ENCODE assay signal across 1 cellular context in genomic region chr1:99599678-99600175, GRCh38.
TF ChIP-seq lines count a peak whose summit lies in the region.

No MANE protein-coding gene starts in this region.

TF ChIP-seq in WTC11, 78 proteins besides CTCF, POLR2A, EP300 and RAD21 (continued from another document):
- TF ChIP-seq, protein P1, sequence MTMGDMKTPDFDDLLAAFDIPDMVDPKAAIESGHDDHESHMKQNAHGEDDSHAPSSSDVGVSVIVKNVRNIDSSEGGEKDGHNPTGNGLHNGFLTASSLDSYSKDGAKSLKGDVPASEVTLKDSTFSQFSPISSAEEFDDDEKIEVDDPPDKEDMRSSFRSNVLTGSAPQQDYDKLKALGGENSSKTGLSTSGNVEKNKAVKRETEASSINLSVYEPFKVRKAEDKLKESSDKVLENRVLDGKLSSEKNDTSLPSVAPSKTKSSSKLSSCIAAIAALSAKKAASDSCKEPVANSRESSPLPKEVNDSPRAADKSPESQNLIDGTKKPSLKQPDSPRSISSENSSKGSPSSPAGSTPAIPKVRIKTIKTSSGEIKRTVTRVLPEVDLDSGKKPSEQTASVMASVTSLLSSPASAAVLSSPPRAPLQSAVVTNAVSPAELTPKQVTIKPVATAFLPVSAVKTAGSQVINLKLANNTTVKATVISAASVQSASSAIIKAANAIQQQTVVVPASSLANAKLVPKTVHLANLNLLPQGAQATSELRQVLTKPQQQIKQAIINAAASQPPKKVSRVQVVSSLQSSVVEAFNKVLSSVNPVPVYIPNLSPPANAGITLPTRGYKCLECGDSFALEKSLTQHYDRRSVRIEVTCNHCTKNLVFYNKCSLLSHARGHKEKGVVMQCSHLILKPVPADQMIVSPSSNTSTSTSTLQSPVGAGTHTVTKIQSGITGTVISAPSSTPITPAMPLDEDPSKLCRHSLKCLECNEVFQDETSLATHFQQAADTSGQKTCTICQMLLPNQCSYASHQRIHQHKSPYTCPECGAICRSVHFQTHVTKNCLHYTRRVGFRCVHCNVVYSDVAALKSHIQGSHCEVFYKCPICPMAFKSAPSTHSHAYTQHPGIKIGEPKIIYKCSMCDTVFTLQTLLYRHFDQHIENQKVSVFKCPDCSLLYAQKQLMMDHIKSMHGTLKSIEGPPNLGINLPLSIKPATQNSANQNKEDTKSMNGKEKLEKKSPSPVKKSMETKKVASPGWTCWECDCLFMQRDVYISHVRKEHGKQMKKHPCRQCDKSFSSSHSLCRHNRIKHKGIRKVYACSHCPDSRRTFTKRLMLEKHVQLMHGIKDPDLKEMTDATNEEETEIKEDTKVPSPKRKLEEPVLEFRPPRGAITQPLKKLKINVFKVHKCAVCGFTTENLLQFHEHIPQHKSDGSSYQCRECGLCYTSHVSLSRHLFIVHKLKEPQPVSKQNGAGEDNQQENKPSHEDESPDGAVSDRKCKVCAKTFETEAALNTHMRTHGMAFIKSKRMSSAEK (CRISPR knock-in tag; IDR thresholded peaks at IDR 0.05; ENCODE audit: borderline replicate concordance) = no peak
- no peak for TF ChIP-seq PRRX2 (CRISPR knock-in tag; IDR thresholded peaks at IDR 0.05)
- TF ChIP-seq, protein P2, sequence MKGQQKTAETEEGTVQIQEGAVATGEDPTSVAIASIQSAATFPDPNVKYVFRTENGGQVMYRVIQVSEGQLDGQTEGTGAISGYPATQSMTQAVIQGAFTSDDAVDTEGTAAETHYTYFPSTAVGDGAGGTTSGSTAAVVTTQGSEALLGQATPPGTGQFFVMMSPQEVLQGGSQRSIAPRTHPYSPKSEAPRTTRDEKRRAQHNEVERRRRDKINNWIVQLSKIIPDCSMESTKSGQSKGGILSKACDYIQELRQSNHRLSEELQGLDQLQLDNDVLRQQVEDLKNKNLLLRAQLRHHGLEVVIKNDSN (CRISPR knock-in tag; IDR thresholded peaks at IDR 0.05) = no peak
- no peak for TF ChIP-seq ZNF281 (CRISPR knock-in tag; IDR thresholded peaks at IDR 0.05)
- TF ChIP-seq NFE2L1 (CRISPR knock-in tag; IDR thresholded peaks at IDR 0.05) = no peak
- TF ChIP-seq SP1 (CRISPR knock-in tag; conservative IDR thresholded peaks at IDR 0.05) = no peak
- no peak for TF ChIP-seq NR1H2 (CRISPR knock-in tag; IDR thresholded peaks at IDR 0.05)
- TF ChIP-seq CBFB (CRISPR knock-in tag; IDR thresholded peaks at IDR 0.05; ENCODE audit: low read depth) = no peak
- no peak for TF ChIP-seq ZNF425 (CRISPR knock-in tag; conservative IDR thresholded peaks at IDR 0.05)
- no peak for TF ChIP-seq NR2C2 (CRISPR knock-in tag; IDR thresholded peaks at IDR 0.05)
- TF ChIP-seq JUN (CRISPR knock-in tag; IDR thresholded peaks at IDR 0.05) = no peak
- no peak for TF ChIP-seq FOXP1 (CRISPR knock-in tag; IDR thresholded peaks at IDR 0.05; ENCODE audit: borderline replicate concordance)
TF ChIP-seq in WTC11: peak in this region for 0.
